Comparison of ENCODE assay signal across 1 cellular context in the genomic region with DNA sequence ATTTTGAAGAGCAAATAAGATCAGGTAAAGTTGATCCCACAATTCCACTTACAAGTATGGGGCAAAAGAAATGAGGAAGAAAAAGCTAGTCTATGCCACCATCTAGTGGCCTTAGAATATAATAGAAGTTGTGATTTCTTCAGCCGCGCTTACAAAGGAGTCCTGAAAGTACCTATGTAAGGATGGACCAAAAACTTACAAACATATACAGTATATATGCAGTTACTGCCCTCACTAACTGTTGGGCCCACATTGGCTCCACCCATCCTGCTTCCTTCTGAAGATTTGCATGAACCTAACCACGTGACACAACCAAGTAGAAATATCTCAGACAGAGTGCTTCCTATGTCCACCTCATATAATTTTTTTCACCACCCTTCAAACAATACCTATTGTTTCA.
TF ChIP-seq lines count a peak whose summit lies in the region.

No MANE protein-coding gene starts in this region.

TF ChIP-seq in K562, 482 proteins besides CTCF, POLR2A, EP300 and RAD21 (continued from another document):
- peak; percentile 33; the same call in 1 of the 2 replicates for TF ChIP-seq SMC3 (conservative IDR thresholded peaks at IDR 0.05; ENCODE audit: insufficient read depth, low read depth, low read length)
- TF ChIP-seq, protein P1, sequence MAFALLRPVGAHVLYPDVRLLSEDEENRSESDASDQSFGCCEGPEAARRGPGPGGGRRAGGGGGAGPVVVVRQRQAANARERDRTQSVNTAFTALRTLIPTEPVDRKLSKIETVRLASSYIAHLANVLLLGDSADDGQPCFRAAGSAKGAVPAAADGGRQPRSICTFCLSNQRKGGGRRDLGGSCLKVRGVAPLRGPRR (CRISPR knock-in tag; IDR thresholded peaks at IDR 0.05): no peak
- TF ChIP-seq TRIM28 (IDR thresholded peaks at IDR 0.05): no peak
- TF ChIP-seq TEAD2 (tag; IDR thresholded peaks at IDR 0.05): no peak
- no peak for TF ChIP-seq MEF2A (IDR thresholded peaks at IDR 0.05; ENCODE audit: control insufficient read depth, low read depth, low read length)
- TF ChIP-seq, protein P2, sequence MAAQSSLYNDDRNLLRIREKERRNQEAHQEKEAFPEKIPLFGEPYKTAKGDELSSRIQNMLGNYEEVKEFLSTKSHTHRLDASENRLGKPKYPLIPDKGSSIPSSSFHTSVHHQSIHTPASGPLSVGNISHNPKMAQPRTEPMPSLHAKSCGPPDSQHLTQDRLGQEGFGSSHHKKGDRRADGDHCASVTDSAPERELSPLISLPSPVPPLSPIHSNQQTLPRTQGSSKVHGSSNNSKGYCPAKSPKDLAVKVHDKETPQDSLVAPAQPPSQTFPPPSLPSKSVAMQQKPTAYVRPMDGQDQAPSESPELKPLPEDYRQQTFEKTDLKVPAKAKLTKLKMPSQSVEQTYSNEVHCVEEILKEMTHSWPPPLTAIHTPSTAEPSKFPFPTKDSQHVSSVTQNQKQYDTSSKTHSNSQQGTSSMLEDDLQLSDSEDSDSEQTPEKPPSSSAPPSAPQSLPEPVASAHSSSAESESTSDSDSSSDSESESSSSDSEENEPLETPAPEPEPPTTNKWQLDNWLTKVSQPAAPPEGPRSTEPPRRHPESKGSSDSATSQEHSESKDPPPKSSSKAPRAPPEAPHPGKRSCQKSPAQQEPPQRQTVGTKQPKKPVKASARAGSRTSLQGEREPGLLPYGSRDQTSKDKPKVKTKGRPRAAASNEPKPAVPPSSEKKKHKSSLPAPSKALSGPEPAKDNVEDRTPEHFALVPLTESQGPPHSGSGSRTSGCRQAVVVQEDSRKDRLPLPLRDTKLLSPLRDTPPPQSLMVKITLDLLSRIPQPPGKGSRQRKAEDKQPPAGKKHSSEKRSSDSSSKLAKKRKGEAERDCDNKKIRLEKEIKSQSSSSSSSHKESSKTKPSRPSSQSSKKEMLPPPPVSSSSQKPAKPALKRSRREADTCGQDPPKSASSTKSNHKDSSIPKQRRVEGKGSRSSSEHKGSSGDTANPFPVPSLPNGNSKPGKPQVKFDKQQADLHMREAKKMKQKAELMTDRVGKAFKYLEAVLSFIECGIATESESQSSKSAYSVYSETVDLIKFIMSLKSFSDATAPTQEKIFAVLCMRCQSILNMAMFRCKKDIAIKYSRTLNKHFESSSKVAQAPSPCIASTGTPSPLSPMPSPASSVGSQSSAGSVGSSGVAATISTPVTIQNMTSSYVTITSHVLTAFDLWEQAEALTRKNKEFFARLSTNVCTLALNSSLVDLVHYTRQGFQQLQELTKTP (IDR thresholded peaks at IDR 0.05; ENCODE audit: low read depth in 1 of 2, partially characterized antibody in 2 of 2): no peak
- TF ChIP-seq, protein P3, sequence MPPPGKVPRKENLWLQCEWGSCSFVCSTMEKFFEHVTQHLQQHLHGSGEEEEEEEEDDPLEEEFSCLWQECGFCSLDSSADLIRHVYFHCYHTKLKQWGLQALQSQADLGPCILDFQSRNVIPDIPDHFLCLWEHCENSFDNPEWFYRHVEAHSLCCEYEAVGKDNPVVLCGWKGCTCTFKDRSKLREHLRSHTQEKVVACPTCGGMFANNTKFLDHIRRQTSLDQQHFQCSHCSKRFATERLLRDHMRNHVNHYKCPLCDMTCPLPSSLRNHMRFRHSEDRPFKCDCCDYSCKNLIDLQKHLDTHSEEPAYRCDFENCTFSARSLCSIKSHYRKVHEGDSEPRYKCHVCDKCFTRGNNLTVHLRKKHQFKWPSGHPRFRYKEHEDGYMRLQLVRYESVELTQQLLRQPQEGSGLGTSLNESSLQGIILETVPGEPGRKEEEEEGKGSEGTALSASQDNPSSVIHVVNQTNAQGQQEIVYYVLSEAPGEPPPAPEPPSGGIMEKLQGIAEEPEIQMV (tag; conservative IDR thresholded peaks at IDR 0.05; ENCODE audit: low read depth): no peak
- TF ChIP-seq BRF1 (IDR thresholded peaks at IDR 0.05; ENCODE audit: borderline replicate concordance, extremely low read depth, insufficient read length): no peak
- no peak for TF ChIP-seq GABPA (tag; conservative IDR thresholded peaks at IDR 0.05; ENCODE audit: low read depth)
- no peak for TF ChIP-seq SIN3A (IDR thresholded peaks at IDR 0.05; ENCODE audit: borderline replicate concordance in 2 of 2, control insufficient read depth in 1 of 2, low read depth in 2 of 2, low read length in 2 of 2)
- no peak for TF ChIP-seq HNRNPL (IDR thresholded peaks at IDR 0.05; ENCODE audit: low read depth, low read length)
- TF ChIP-seq SMARCB1 (IDR thresholded peaks at IDR 0.05; ENCODE audit: insufficient read length, low read depth): no peak
- TF ChIP-seq, protein P4, sequence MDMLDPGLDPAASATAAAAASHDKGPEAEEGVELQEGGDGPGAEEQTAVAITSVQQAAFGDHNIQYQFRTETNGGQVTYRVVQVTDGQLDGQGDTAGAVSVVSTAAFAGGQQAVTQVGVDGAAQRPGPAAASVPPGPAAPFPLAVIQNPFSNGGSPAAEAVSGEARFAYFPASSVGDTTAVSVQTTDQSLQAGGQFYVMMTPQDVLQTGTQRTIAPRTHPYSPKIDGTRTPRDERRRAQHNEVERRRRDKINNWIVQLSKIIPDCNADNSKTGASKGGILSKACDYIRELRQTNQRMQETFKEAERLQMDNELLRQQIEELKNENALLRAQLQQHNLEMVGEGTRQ (CRISPR knock-in tag; IDR thresholded peaks at IDR 0.05): no peak
- TF ChIP-seq SREBF1 (IDR thresholded peaks at IDR 0.05; ENCODE audit: borderline replicate concordance, low read depth, low read length): no peak
- TF ChIP-seq ATF7 (IDR thresholded peaks at IDR 0.05): no peak
